13 cellular contexts compared by ENCODE assay signal in the genomic region with DNA sequence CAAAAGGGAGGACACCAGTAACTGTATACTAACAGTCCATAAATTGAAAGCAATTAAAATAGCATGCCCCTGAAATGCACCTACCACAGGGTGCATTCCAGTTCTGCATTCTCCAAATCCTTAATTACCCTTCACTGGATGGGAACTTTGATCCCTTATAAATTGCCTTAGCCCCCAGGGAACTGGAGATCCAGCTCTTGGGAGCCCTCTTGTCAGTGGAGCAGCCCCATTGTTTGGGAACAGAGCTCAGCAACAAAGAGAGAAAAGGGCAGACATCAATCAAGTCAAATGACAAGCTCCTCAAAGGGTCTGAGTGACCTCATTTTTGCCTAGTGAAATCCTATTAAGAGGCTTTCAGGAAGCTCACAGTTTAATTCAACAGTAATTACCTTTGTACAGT.
"Had no signal": no experiment of that assay in that cellular context is flagged by ENCODE, and none has a peak within 500 bp of the region (broad histone marks: within the 10 kb centered on the region; RNA-seq: fewer than 3 reads in every experiment).

No MANE protein-coding gene starts in this region.

- DNase-seq: activated CD4-positive, alpha-beta T cell treated with anti-CD3 and anti-CD28 coated beads, Interleukin-2, amount 10 ng/mL, durations not matched to agents 7 days and 5 days; activated CD8-positive, alpha-beta memory T cell treated with anti-CD3 and anti-CD28 coated beads, Interleukin-2, amount 50 U/mL, for 48 hours; activated gamma-delta T cell; activated T-cell treated with anti-CD3 and anti-CD28 coated beads, Interleukin-2, amount 50 U/mL, for 72 hours; amniotic stem cell; kidney; left ventricle myocardium inferior; psoas muscle; sigmoid colon; spleen; stomach; T-helper 17 cell; upper lobe of left lung had no signal
